In the genomic region with DNA sequence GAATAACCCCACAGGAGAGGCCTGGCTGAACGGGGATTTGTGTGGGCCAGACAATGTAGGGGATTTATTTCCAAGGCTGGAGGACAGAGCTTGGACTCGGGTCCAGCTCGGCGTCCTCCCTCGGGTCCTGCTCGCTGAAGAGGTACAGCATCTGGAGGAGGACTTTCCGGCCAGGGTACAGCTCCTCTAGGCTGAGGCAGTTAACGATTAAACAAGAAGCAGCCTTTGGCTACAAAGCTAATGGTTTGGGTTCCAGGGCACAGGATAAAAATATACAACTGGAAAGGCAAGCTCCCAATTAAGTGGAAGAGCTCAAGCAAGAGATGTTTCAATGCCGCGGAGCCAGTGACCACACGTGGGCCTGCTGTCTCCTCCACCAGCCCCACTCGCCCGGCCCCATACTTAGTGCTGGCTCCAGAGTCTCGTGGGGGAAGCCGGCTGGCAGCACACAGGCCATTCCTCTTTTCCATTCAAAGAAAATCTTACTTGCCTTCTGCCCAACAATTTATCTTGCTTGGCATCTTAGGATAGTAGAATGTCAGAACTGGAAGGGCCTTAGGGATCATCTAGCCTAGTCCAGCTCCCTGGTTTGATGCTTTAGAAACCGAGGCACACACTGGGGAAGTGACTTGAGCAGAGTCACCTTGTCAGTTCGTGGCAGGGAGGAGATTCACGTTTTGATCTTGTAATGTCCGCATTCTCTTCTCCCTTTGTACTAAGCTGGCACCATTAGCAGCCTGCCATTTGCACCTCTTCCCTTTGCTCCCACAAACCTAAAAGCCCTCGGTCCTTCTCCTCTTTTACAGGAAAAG, we compare ENCODE assay signal across 1 cellular context.
TF ChIP-seq lines count a peak whose summit lies in the region.

No MANE protein-coding gene starts in this region.

TF ChIP-seq in HepG2, 621 proteins besides CTCF, POLR2A, EP300 and RAD21 (continued from another document and continues in another):
- TF ChIP-seq, protein P1, sequence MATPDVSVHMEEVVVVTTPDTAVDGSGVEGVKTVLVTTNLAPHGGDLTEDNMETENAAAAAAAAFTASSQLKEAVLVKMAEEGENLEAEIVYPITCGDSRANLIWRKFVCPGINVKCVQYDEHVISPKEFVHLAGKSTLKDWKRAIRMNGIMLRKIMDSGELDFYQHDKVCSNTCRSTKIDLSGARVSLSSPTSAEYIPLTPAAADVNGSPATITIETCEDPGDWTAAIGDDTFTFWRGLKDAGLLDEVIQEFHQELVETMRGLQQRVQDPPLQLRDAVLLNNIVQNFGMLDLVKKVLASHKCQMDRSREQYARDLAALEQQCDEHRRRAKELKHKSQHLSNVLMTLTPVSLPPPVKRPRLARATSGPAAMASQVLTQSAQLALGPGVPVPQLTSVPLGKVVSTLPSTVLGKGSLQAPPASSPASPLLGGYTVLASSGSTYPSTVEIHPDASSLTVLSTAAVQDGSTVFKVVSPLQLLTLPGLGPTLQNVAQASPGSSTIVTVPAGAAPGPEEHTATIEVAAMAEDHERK (CRISPR knock-in tag; IDR thresholded peaks at IDR 0.05; ENCODE audit: low read depth): no peak
- TF ChIP-seq, protein P2, sequence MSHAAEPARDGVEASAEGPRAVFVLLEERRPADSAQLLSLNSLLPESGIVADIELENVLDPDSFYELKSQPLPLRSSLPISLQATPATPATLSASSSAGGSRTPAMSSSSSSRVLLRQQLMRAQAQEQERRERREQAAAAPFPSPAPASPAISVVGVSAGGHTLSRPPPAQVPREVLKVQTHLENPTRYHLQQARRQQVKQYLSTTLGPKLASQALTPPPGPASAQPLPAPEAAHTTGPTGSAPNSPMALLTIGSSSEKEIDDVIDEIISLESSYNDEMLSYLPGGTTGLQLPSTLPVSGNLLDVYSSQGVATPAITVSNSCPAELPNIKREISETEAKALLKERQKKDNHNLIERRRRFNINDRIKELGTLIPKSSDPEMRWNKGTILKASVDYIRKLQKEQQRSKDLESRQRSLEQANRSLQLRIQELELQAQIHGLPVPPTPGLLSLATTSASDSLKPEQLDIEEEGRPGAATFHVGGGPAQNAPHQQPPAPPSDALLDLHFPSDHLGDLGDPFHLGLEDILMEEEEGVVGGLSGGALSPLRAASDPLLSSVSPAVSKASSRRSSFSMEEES (CRISPR knock-in tag; IDR thresholded peaks at IDR 0.05): no peak
- TF ChIP-seq, protein P3, sequence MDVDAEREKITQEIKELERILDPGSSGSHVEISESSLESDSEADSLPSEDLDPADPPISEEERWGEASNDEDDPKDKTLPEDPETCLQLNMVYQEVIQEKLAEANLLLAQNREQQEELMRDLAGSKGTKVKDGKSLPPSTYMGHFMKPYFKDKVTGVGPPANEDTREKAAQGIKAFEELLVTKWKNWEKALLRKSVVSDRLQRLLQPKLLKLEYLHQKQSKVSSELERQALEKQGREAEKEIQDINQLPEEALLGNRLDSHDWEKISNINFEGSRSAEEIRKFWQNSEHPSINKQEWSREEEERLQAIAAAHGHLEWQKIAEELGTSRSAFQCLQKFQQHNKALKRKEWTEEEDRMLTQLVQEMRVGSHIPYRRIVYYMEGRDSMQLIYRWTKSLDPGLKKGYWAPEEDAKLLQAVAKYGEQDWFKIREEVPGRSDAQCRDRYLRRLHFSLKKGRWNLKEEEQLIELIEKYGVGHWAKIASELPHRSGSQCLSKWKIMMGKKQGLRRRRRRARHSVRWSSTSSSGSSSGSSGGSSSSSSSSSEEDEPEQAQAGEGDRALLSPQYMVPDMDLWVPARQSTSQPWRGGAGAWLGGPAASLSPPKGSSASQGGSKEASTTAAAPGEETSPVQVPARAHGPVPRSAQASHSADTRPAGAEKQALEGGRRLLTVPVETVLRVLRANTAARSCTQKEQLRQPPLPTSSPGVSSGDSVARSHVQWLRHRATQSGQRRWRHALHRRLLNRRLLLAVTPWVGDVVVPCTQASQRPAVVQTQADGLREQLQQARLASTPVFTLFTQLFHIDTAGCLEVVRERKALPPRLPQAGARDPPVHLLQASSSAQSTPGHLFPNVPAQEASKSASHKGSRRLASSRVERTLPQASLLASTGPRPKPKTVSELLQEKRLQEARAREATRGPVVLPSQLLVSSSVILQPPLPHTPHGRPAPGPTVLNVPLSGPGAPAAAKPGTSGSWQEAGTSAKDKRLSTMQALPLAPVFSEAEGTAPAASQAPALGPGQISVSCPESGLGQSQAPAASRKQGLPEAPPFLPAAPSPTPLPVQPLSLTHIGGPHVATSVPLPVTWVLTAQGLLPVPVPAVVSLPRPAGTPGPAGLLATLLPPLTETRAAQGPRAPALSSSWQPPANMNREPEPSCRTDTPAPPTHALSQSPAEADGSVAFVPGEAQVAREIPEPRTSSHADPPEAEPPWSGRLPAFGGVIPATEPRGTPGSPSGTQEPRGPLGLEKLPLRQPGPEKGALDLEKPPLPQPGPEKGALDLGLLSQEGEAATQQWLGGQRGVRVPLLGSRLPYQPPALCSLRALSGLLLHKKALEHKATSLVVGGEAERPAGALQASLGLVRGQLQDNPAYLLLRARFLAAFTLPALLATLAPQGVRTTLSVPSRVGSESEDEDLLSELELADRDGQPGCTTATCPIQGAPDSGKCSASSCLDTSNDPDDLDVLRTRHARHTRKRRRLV (CRISPR knock-in tag; IDR thresholded peaks at IDR 0.05): no peak
- peak; percentile 75; the same call in 1 of the 2 replicates for TF ChIP-seq PITX1 (CRISPR knock-in tag; IDR thresholded peaks at IDR 0.05)
- no peak for TF ChIP-seq ZNF431 (CRISPR knock-in tag; IDR thresholded peaks at IDR 0.05; ENCODE audit: borderline replicate concordance, low read depth)
- TF ChIP-seq TAF15 (IDR thresholded peaks at IDR 0.05; ENCODE audit: low read depth, low read length, poor library complexity, severe bottlenecking): no peak
- TF ChIP-seq ZNF253 (CRISPR knock-in tag; IDR thresholded peaks at IDR 0.05; ENCODE audit: borderline replicate concordance): no peak
- TF ChIP-seq DMAP1 (CRISPR knock-in tag; IDR thresholded peaks at IDR 0.05): peak; percentile 24; the same call in 1 of the 2 replicates
- no peak for TF ChIP-seq BRD4 (CRISPR knock-in tag; IDR thresholded peaks at IDR 0.05)
- TF ChIP-seq, protein P4, sequence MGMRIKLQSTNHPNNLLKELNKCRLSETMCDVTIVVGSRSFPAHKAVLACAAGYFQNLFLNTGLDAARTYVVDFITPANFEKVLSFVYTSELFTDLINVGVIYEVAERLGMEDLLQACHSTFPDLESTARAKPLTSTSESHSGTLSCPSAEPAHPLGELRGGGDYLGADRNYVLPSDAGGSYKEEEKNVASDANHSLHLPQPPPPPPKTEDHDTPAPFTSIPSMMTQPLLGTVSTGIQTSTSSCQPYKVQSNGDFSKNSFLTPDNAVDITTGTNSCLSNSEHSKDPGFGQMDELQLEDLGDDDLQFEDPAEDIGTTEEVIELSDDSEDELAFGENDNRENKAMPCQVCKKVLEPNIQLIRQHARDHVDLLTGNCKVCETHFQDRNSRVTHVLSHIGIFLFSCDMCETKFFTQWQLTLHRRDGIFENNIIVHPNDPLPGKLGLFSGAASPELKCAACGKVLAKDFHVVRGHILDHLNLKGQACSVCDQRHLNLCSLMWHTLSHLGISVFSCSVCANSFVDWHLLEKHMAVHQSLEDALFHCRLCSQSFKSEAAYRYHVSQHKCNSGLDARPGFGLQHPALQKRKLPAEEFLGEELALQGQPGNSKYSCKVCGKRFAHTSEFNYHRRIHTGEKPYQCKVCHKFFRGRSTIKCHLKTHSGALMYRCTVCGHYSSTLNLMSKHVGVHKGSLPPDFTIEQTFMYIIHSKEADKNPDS (CRISPR knock-in tag; IDR thresholded peaks at IDR 0.05): no peak
- TF ChIP-seq GTF2F1 (IDR thresholded peaks at IDR 0.05; ENCODE audit: low read length): no peak
- TF ChIP-seq, protein P5, sequence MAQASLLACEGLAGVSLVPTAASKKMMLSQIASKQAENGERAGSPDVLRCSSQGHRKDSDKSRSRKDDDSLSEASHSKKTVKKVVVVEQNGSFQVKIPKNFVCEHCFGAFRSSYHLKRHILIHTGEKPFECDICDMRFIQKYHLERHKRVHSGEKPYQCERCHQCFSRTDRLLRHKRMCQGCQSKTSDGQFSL (CRISPR knock-in tag; IDR thresholded peaks at IDR 0.05): no peak
- TF ChIP-seq ZFP36 (IDR thresholded peaks at IDR 0.05; ENCODE audit: borderline replicate concordance, low read depth, low read length, partially characterized antibody): no peak
- no peak for TF ChIP-seq PCBP1 (IDR thresholded peaks at IDR 0.05; ENCODE audit: borderline replicate concordance, low read depth, low read length)
- TF ChIP-seq THYN1 (CRISPR knock-in tag; IDR thresholded peaks at IDR 0.05; ENCODE audit: borderline replicate concordance, low read depth): no peak
- peak; percentile 97 for TF ChIP-seq ZNF263 (CRISPR knock-in tag; IDR thresholded peaks at IDR 0.05)
- TF ChIP-seq HOXA7 (CRISPR knock-in tag; IDR thresholded peaks at IDR 0.05): no peak
- TF ChIP-seq GABPA (IDR thresholded peaks at IDR 0.05; ENCODE audit: low read depth, low read length): no peak
- TF ChIP-seq GABPA (CRISPR knock-in tag; IDR thresholded peaks at IDR 0.05; ENCODE audit: low read depth): no peak
- TF ChIP-seq ZFP41 (CRISPR knock-in tag; IDR thresholded peaks at IDR 0.05; ENCODE audit: borderline replicate concordance): no peak
- TF ChIP-seq, protein P6, sequence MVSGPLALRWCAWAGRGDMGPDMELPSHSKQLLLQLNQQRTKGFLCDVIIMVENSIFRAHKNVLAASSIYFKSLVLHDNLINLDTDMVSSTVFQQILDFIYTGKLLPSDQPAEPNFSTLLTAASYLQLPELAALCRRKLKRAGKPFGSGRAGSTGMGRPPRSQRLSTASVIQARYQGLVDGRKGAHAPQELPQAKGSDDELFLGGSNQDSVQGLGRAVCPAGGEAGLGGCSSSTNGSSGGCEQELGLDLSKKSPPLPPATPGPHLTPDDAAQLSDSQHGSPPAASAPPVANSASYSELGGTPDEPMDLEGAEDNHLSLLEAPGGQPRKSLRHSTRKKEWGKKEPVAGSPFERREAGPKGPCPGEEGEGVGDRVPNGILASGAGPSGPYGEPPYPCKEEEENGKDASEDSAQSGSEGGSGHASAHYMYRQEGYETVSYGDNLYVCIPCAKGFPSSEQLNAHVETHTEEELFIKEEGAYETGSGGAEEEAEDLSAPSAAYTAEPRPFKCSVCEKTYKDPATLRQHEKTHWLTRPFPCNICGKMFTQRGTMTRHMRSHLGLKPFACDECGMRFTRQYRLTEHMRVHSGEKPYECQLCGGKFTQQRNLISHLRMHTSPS (CRISPR knock-in tag; IDR thresholded peaks at IDR 0.05; ENCODE audit: low read depth): no peak; the same call in 1 of the 2 replicates
- no peak for TF ChIP-seq ZNF138 (CRISPR knock-in tag; IDR thresholded peaks at IDR 0.05; ENCODE audit: low read depth)
- TF ChIP-seq, protein P7, sequence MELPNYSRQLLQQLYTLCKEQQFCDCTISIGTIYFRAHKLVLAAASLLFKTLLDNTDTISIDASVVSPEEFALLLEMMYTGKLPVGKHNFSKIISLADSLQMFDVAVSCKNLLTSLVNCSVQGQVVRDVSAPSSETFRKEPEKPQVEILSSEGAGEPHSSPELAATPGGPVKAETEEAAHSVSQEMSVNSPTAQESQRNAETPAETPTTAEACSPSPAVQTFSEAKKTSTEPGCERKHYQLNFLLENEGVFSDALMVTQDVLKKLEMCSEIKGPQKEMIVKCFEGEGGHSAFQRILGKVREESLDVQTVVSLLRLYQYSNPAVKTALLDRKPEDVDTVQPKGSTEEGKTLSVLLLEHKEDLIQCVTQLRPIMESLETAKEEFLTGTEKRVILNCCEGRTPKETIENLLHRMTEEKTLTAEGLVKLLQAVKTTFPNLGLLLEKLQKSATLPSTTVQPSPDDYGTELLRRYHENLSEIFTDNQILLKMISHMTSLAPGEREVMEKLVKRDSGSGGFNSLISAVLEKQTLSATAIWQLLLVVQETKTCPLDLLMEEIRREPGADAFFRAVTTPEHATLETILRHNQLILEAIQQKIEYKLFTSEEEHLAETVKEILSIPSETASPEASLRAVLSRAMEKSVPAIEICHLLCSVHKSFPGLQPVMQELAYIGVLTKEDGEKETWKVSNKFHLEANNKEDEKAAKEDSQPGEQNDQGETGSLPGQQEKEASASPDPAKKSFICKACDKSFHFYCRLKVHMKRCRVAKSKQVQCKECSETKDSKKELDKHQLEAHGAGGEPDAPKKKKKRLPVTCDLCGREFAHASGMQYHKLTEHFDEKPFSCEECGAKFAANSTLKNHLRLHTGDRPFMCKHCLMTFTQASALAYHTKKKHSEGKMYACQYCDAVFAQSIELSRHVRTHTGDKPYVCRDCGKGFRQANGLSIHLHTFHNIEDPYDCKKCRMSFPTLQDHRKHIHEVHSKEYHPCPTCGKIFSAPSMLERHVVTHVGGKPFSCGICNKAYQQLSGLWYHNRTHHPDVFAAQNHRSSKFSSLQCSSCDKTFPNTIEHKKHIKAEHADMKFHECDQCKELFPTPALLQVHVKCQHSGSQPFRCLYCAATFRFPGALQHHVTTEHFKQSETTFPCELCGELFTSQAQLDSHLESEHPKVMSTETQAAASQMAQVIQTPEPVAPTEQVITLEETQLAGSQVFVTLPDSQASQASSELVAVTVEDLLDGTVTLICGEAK (IDR thresholded peaks at IDR 0.05): no peak
- TF ChIP-seq, protein P7 (CRISPR knock-in tag; IDR thresholded peaks at IDR 0.05): no peak
- TF ChIP-seq ZNF772 (CRISPR knock-in tag; IDR thresholded peaks at IDR 0.05): no peak
